Comparison of ENCODE assay signal across 13 cellular contexts in the genomic region with DNA sequence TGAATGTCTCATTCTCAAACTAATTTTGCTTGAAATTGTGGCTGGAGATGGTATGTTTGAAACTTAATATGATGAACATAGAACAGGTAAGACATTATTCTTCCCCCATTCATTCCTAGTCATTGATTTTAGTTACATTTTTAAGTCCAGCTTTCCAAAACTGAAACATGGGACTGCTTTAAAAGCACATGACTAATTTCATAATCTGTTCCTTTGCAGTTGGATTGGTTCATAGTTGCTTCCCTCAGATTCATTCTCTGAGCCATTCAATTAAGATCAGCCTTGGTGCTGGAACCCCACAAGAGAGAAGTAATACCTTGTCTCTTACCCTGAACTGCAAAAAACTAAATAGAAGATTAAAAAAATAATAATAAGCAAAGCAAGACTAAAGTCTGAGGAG.
A peak's percentile ranks its signal among the peaks of the same experiment; 100 is the strongest.
DNase-seq lines count a peak whose midpoint lies in the region; ATAC-seq and TF ChIP-seq lines count a peak whose summit lies in the region.
"Had no signal": no experiment of that assay in that cellular context is flagged by ENCODE, and none has a peak within 500 bp of the region (broad histone marks: within the 10 kb centered on the region; RNA-seq: fewer than 3 reads in every experiment).

No MANE protein-coding gene starts in this region.

- H3K79me1 ChIP-seq in IMR-90 (ENCODE audit: low read depth in 1 of 2, low read length in 2 of 2), result no peaks in the 10 kb centered on the region

- no peak overlapping the region for H2AK5ac ChIP-seq in IMR-90 (ENCODE audit: low read depth, low read length)

- TF ChIP-seq RAD21 in IMR-90 (IDR thresholded peaks at IDR 0.05; ENCODE audit: low read length), result no peak

- H2AFZ ChIP-seq in IMR-90 (replicated peaks; ENCODE audit: low read length, poor library complexity) (no peak overlapping the region), fibroblast of lung (ENCODE audit: low read length) (no peak overlapping the region)

- in situ Hi-C loops in IMR-90 (cut with MboI; ENCODE audit: low sequenced_read_pairs), result no loop called here

- no peak for DNase-seq in IMR-90
- DNase-seq in fibroblast of lung (ENCODE audit: low read depth in 2 of 2), result peak; percentile 15 to 24
- no peak for DNase-seq in lower lobe of right lung
- DNase-seq in NOMO-1 treated with dmso at 0.1 percent for 144 hours (lab: John Stamatoyannopoulos, UW; ENCODE audit: unreplicated experiment), result no peak
- DNase-seq in NCI-H1105 (lab: John Stamatoyannopoulos, UW), result no peak
- DNase-seq: activated CD4-positive, alpha-beta T cell treated with anti-CD3 and anti-CD28 coated beads, Interleukin-2, amount 50 U/mL, for 48 hours; activated naive CD8-positive, alpha-beta T cell treated with anti-CD3 and anti-CD28 coated beads, Interleukin-2, amount 10 ng/mL, durations not matched to agents 7 days and 5 days; activated T-cell treated with anti-CD3 and anti-CD28 coated beads, Interleukin-2, amount 50 U/mL, for 72 hours; NCI-H187 treated with DMSO at 0.1 percent for 48 hours; NCI-H524 treated with DMSO at 0.1 percent for 48 hours had no signal

- no peak overlapping the region for H3K56ac ChIP-seq in IMR-90 (ENCODE audit: extremely low read depth, insufficient read depth, low read length)

- 0 out of 2 replicates have a peak, but pooled peaks cover 1% of the 10 kb centered on the region for H3K4me1 ChIP-seq in IMR-90 (ENCODE audit: control insufficient read depth, insufficient read depth, low read length)
- no peaks in the 10 kb centered on the region for H3K4me1 ChIP-seq in fibroblast of lung (ENCODE audit: control insufficient read depth, extremely low read depth, insufficient read depth, low read length)
- H3K4me1 ChIP-seq in lower lobe of right lung, result peaks cover 47% of the 10 kb centered on the region
- peaks cover 17% of the 10 kb centered on the region for H3K4me1 ChIP-seq in stomach smooth muscle (ENCODE audit: control insufficient read depth, insufficient read depth, low read length)

- no peak overlapping the region for H4K91ac ChIP-seq in IMR-90 (ENCODE audit: insufficient read depth, low read depth, low read length)

- H3K4ac ChIP-seq in IMR-90 (ENCODE audit: low read depth, low read length), result no peak overlapping the region

- no peak overlapping the region for H4K5ac ChIP-seq in IMR-90 (ENCODE audit: low read depth, low read length)

- H3K4me2 ChIP-seq in IMR-90 (ENCODE audit: low read depth, low read length), result no peak overlapping the region
- no peak overlapping the region for H3K4me2 ChIP-seq in fibroblast of lung (ENCODE audit: extremely low read depth, insufficient read depth, low read length)

- H3K9me1 ChIP-seq in IMR-90 (ENCODE audit: insufficient read depth, low read length), result 0 out of 2 replicates have a peak, but pooled peaks cover 2% of the 10 kb centered on the region

- CTCF ChIA-PET in IMR-90 (lab: Yijun Ruan, JAX), result no interaction called here

- BruUV-seq in IMR-90 (replicated peaks; lab: Mats Ljungman, UMichigan), result no TSS peak

- no peak overlapping the region for H2AK9ac ChIP-seq in IMR-90 (replicated peaks; ENCODE audit: low read depth, low read length, poor library complexity)

- H3K14ac ChIP-seq in IMR-90 (replicated peaks; ENCODE audit: low read depth, low read length), result no peak overlapping the region

- H3K23ac ChIP-seq in IMR-90 (ENCODE audit: low read depth, low read length), result no peak overlapping the region

- TF ChIP-seq CTCF in IMR-90 (conservative IDR thresholded peaks at IDR 0.05; ENCODE audit: low read depth, low read length) (no peak), fibroblast of lung (conservative IDR thresholded peaks at IDR 0.05 in 1 of 2, IDR thresholded peaks at IDR 0.05 in 1 of 2; ENCODE audit: low read depth in 1 of 2, low read length in 2 of 2) (no peak), lower lobe of right lung (IDR thresholded peaks at IDR 0.05) (no peak)

- H3K79me2 ChIP-seq in fibroblast of lung (ENCODE audit: control insufficient read depth, insufficient read depth, low read length), result no peaks in the 10 kb centered on the region

- ATAC-seq in IMR-90 (ENCODE audit: low read depth) (no peak), lower lobe of right lung (peak; percentile 43 to 60), HG02870 (IDR thresholded peaks at IDR 0.05; ENCODE audit: unreplicated experiment) (no peak), HG03280 (IDR thresholded peaks at IDR 0.05; ENCODE audit: unreplicated experiment) (no peak)
- ATAC-seq: activated T-cell treated with anti-CD3 and anti-CD28 coated beads, Interleukin-2, amount 50 U/mL, for 72 hours had no signal

- no peak overlapping the region for H2BK120ac ChIP-seq in IMR-90 (ENCODE audit: low read depth, low read length)

- no peak overlapping the region; the same call in 1 of the 2 replicates for H2BK20ac ChIP-seq in IMR-90 (ENCODE audit: low read depth, low read length)

- TF ChIP-seq POLR2A in IMR-90 (IDR thresholded peaks at IDR 0.05; ENCODE audit: low read depth, low read length), result no peak

- H3K36me3 ChIP-seq in IMR-90 (ENCODE audit: control insufficient read depth, insufficient read depth, low read length) (no peaks in the 10 kb centered on the region), fibroblast of lung (ENCODE audit: control insufficient read depth, insufficient read depth, low read length) (no peaks in the 10 kb centered on the region), lower lobe of right lung (no peaks in the 10 kb centered on the region), stomach smooth muscle (ENCODE audit: control insufficient read depth in 2 of 2, insufficient read depth in 2 of 2, low read length in 2 of 2) (no peaks in the 10 kb centered on the region)

- no peak overlapping the region for H2BK5ac ChIP-seq in IMR-90 (ENCODE audit: low read depth, low read length, poor library complexity, severe bottlenecking)

- H3K27me3 ChIP-seq in IMR-90 (ENCODE audit: control insufficient read depth, insufficient read depth, low read length) (no peaks in the 10 kb centered on the region), fibroblast of lung (ENCODE audit: control insufficient read depth, insufficient read depth, low read length) (no peaks in the 10 kb centered on the region), lower lobe of right lung (ENCODE audit: low read depth) (no peaks in the 10 kb centered on the region), stomach smooth muscle (ENCODE audit: control insufficient read depth in 1 of 2, insufficient read depth in 2 of 2, low read length in 2 of 2) (no peaks in the 10 kb centered on the region)

- H4K8ac ChIP-seq in IMR-90 (ENCODE audit: low read depth in 2 of 2, low read length in 2 of 2), result no peak overlapping the region

- H3K9me3 ChIP-seq in IMR-90 (ENCODE audit: control insufficient read depth, insufficient read depth, low read length), result no peaks in the 10 kb centered on the region
- H3K9me3 ChIP-seq in fibroblast of lung (ENCODE audit: control insufficient read depth, insufficient read depth, low read depth, low read length), result no peaks in the 10 kb centered on the region
- no peaks in the 10 kb centered on the region for H3K9me3 ChIP-seq in lower lobe of right lung
- H3K9me3 ChIP-seq in stomach smooth muscle (ENCODE audit: control insufficient read depth in 2 of 2, low read length in 2 of 2), result no peaks in the 10 kb centered on the region

- intact Hi-C loops in IMR-90 (cut with micrococcal nuclease) (no loop called here), lower lobe of right lung (cut with DNase I) (no loop called here)

- no peak overlapping the region for H3K18ac ChIP-seq in IMR-90 (ENCODE audit: low read depth, low read length)

- H4K20me1 ChIP-seq in IMR-90 (ENCODE audit: insufficient read depth, low read length) (no peaks in the 10 kb centered on the region), fibroblast of lung (ENCODE audit: control insufficient read depth, extremely low read depth, insufficient read depth, low read length) (no peaks in the 10 kb centered on the region)

- H3K27ac ChIP-seq in IMR-90 (ENCODE audit: insufficient read depth, low read length) (no peak overlapping the region), fibroblast of lung (ENCODE audit: insufficient read depth, low read length) (no peak overlapping the region), lower lobe of right lung (peak overlapping the region; percentile 69), stomach smooth muscle (ENCODE audit: low read length) (peak overlapping the region; percentile 65)

- H3K4me3 ChIP-seq in IMR-90 (ENCODE audit: insufficient read depth, low read depth, low read length) (no peak overlapping the region), fibroblast of lung (replicated peaks in 1 of 4; ENCODE audit: control extremely low read depth in 1 of 4, insufficient read depth in 1 of 4, low read depth in 3 of 4, low read length in 4 of 4) (no peak overlapping the region), lower lobe of right lung (no peak overlapping the region), stomach smooth muscle (ENCODE audit: low read length in 2 of 2) (peak overlapping the region in 1 of 2 donors; percentile 29)

- 0 out of 3 replicates have a peak overlapping the region, but pooled peaks have one; percentile 8 for H2BK15ac ChIP-seq in IMR-90 (ENCODE audit: low read depth, low read length)

- POLR2A ChIA-PET in IMR-90 (lab: Charles Lee; ENCODE audit: unreplicated experiment), result no interaction called here

- dilution Hi-C loops in IMR-90 (cut with HindIII; ENCODE audit: low sequenced_read_pairs, unreplicated experiment), result no loop called here

- H3K9ac ChIP-seq in IMR-90 (ENCODE audit: low read depth, low read length) (no peak overlapping the region), fibroblast of lung (ENCODE audit: insufficient read depth, low read length) (no peak overlapping the region), stomach smooth muscle (ENCODE audit: low read length in 2 of 2) (peak overlapping the region in 1 of 2 donors; percentile 3)

TF ChIP-seq in IMR-90, 13 proteins besides CTCF, POLR2A, EP300 and RAD21:
- no peak for TF ChIP-seq MXI1 (IDR thresholded peaks at IDR 0.05; ENCODE audit: borderline replicate concordance, low read depth, low read length)

Comparison
In these comparisons a context has a peak if more than half of its experiments do, and no peak if none do; other contexts are left out.
1. ATAC-seq: peak in lower lobe of right lung (2 of 2); none in IMR-90 (single experiment), HG02870 (single experiment) and HG03280 (single experiment).
2. DNase-seq: peak in fibroblast of lung (2 of 2); none in IMR-90 (single experiment), lower lobe of right lung (single experiment), NOMO-1 treated with dmso at 0.1 percent for 144 hours (single experiment) and NCI-H1105 (single experiment).
3. H3K27ac ChIP-seq: peak in lower lobe of right lung (single experiment) and stomach smooth muscle (single experiment); none in IMR-90 (single experiment) and fibroblast of lung (single experiment).